Comparison of ENCODE assay signal across 1 cellular context in genomic region chr19:17311455-17312248, GRCh38.
A peak's percentile ranks its signal among the peaks of the same experiment; 100 is the strongest.
TF ChIP-seq lines count a peak whose summit lies in the region.

No MANE protein-coding gene starts in this region.

TF ChIP-seq in HCT116, 20 proteins besides CTCF, POLR2A, EP300 and RAD21 (continued from another document):
- TF ChIP-seq JUND (IDR thresholded peaks at IDR 0.05) (no peak), SP1 (IDR thresholded peaks at IDR 0.05; ENCODE audit: low read depth) (peak; percentile 43; the same call in 1 of the 2 replicates)
